ENCODE assay signal across 8 cellular contexts in the genomic region with DNA sequence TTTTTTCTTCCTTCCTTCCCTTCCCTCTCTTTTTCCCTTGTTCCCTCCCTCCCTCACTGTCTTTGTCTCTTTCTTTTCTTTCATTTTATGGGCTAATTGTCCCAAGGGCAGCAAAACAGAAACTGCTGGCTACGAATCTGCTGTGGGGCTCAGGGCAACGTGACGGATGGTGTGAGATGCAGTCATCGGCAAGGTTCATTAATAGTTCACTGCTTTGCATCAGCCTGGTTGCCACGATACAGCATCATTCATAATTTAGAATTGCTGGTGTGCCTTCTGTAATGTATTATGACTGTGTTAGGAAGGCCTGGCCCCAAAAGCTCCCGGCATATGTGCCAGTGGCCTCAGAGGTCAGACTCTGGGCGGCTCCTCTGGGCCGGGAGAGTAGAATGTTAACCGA.
DNase-seq lines count a peak whose midpoint lies in the region; ATAC-seq and TF ChIP-seq lines count a peak whose summit lies in the region.
"Had no signal": no experiment of that assay in that cellular context is flagged by ENCODE, and none has a peak within 500 bp of the region (broad histone marks: within the 10 kb centered on the region; RNA-seq: fewer than 3 reads in every experiment).

No MANE protein-coding gene starts in this region.

- H3K27me3 Mint-ChIP-seq in glutamatergic neuron (ENCODE audit: unreplicated experiment) = peaks cover 3% of the 10 kb centered on the region

- H3K4me3 ChIP-seq in SU-DHL-6 (ENCODE audit: insufficient read depth, low read length, poor library complexity, severe bottlenecking) (no peak overlapping the region), gastrocnemius medialis (no peak overlapping the region)

- no peak overlapping the region for H3K27ac ChIP-seq in SU-DHL-6 (ENCODE audit: low read depth, low read length)
- no peak overlapping the region for H3K27ac ChIP-seq in gastrocnemius medialis

- H3K9ac ChIP-seq in SU-DHL-6 (ENCODE audit: low read length) = no peak overlapping the region

- peak overlapping the region; percentile 19 for H3K27ac Mint-ChIP-seq in glutamatergic neuron (ENCODE audit: unreplicated experiment)
- H3K27ac Mint-ChIP-seq: activated CD8-positive, alpha-beta T cell treated with anti-CD3 and anti-CD28 coated beads, Interleukin-2, amount 10 ng/mL, durations not matched to agents 7 days and 5 days had no signal

- H3K36me3 ChIP-seq in SU-DHL-6 (ENCODE audit: low read length) (no peaks in the 10 kb centered on the region), gastrocnemius medialis (no peaks in the 10 kb centered on the region)

- H3K9me2 ChIP-seq in SU-DHL-6 (replicated peaks; ENCODE audit: insufficient read depth, low read length) = no peaks in the 10 kb centered on the region

- peaks cover 33% of the 10 kb centered on the region for H3K4me1 Mint-ChIP-seq in glutamatergic neuron (ENCODE audit: low read depth, unreplicated experiment)

- no peaks in the 10 kb centered on the region for H3K79me2 ChIP-seq in SU-DHL-6 (ENCODE audit: insufficient read depth, low read length)

- DNase-seq in glutamatergic neuron (no peak), gastrocnemius medialis (peak; percentile 2 to 16), left lobe of liver (ENCODE audit: low spot score) (no peak), DMS153 (lab: John Stamatoyannopoulos, UW) (no peak)
- DNase-seq: activated CD8-positive, alpha-beta T cell treated with anti-CD3 and anti-CD28 coated beads, Interleukin-2, amount 10 ng/mL, durations not matched to agents 7 days and 5 days had no signal

- no peaks in the 10 kb centered on the region for H3K27me3 ChIP-seq in SU-DHL-6 (ENCODE audit: low read length)
- H3K27me3 ChIP-seq in gastrocnemius medialis = no peaks in the 10 kb centered on the region

- no peaks in the 10 kb centered on the region for H3K4me1 ChIP-seq in gastrocnemius medialis

- H3K4me2 ChIP-seq in SU-DHL-6 (ENCODE audit: low read depth, low read length, poor library complexity, severe bottlenecking) = peak overlapping the region; percentile 10

- no peak for TF ChIP-seq POLR2A in gastrocnemius medialis (IDR thresholded peaks at IDR 0.05)

- H3F3A ChIP-seq in SU-DHL-6 (ENCODE audit: insufficient read depth) = no peaks in the 10 kb centered on the region

- no peak overlapping the region for H2AFZ ChIP-seq in SU-DHL-6 (ENCODE audit: low read depth, low read length, severe bottlenecking)

- no peaks in the 10 kb centered on the region for H4K20me1 ChIP-seq in SU-DHL-6 (ENCODE audit: low read depth, low read length)

- H3K4me3 Mint-ChIP-seq in glutamatergic neuron (ENCODE audit: unreplicated experiment) = no peak overlapping the region
- H3K4me3 Mint-ChIP-seq: activated CD8-positive, alpha-beta T cell treated with anti-CD3 and anti-CD28 coated beads, Interleukin-2, amount 10 ng/mL, durations not matched to agents 7 days and 5 days had no signal

- in situ Hi-C loops in gastrocnemius medialis (cut with MboI; ENCODE audit: low sequenced_read_pairs in 4 of 4) = no loop called here

- intact Hi-C loops in gastrocnemius medialis (cut with DNase I; ENCODE audit: low total_unique reads) = no loop called here

- ATAC-seq in GM19351 (IDR thresholded peaks at IDR 0.05; ENCODE audit: unreplicated experiment) (peak; percentile 93), gastrocnemius medialis (peak in 1 of 2 donors; percentile 44), HG03469 (IDR thresholded peaks at IDR 0.05; ENCODE audit: unreplicated experiment) (no peak), left lobe of liver (no peak)
- ATAC-seq: activated CD8-positive, alpha-beta T cell treated with anti-CD3 and anti-CD28 coated beads, Interleukin-2, amount 10 ng/mL, durations not matched to agents 7 days and 5 days had no signal

- TF ChIP-seq CTCF in SU-DHL-6 (IDR thresholded peaks at IDR 0.05; ENCODE audit: insufficient read depth, low read length, poor library complexity, severe bottlenecking) = no peak
- TF ChIP-seq CTCF in glutamatergic neuron (IDR thresholded peaks at IDR 0.05; ENCODE audit: partially characterized antibody, unreplicated experiment) = no peak
- TF ChIP-seq CTCF in gastrocnemius medialis (IDR thresholded peaks at IDR 0.05 in 4 of 5, conservative IDR thresholded peaks at IDR 0.05 in 1 of 5) = no peak

- peaks cover 9% of the 10 kb centered on the region for H3K36me3 Mint-ChIP-seq in glutamatergic neuron (ENCODE audit: unreplicated experiment)

- H3K9me3 Mint-ChIP-seq in glutamatergic neuron (ENCODE audit: unreplicated experiment) = peaks cover 7% of the 10 kb centered on the region

- H3K9me3 ChIP-seq in SU-DHL-6 (ENCODE audit: insufficient read depth, low read length) (no peaks in the 10 kb centered on the region), gastrocnemius medialis (no peaks in the 10 kb centered on the region)

Comparison
In these comparisons a context has a peak if more than half of its experiments do, and no peak if none do; other contexts are left out.
1. DNase-seq: peak in gastrocnemius medialis (2 of 2); none in glutamatergic neuron (single experiment), left lobe of liver (single experiment) and DMS153 (single experiment).